24 cellular contexts compared by ENCODE assay signal in the genomic region with DNA sequence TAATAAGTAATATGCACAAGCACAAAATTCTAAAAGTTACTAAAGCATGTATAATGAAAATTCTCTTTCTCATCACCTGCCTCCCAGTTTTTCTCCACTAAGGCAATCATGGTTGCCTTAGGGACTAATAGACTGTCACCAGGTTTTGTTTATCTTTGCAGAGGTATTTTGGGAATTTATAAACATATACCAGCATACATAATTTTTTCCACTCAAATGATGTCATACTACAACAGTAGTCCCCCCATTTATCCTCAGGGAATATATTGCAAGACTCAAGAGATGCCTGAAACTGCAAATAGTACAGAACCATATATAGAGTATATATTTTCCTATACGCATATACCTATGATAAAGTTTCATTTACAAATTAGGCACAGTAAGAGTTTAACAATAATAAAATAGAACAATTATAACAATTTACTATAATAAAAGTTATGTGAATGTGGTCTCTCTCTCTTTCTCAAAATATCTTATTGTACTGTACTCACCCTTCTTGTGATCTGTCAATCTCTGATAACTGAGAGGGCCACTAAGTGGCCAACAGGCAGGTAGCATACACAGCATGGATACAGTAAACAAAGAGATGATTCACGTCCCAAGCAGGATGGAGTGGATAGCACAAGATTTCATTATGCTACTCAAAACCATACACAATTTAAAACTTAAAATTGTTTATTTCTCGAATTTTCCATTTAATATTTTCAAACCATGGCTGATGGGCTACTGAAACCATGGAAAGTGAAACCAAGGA. TPM values are rescaled to one million over a fixed set of nuclear protein-coding genes. Genes with fewer than 3 reads are reported as not detected.
DNase-seq lines count a peak whose midpoint lies in the region; TF ChIP-seq lines count a peak whose summit lies in the region.
"Had no signal": no experiment of that assay in that cellular context is flagged by ENCODE, and none has a peak within 500 bp of the region (broad histone marks: within the 10 kb centered on the region; RNA-seq: fewer than 3 reads in every experiment).

No MANE protein-coding gene starts in this region.

- H3K9me3 Mint-ChIP-seq in HFFc6: no peaks in the 10 kb centered on the region
- H3K9me3 Mint-ChIP-seq in endodermal cell: peaks cover 14% of the 10 kb centered on the region
- H3K9me3 Mint-ChIP-seq: activated naive CD8-positive, alpha-beta T cell treated with anti-CD3 and anti-CD28 coated beads, Interleukin-2, amount 10 ng/mL, durations not matched to agents 7 days and 5 days; effector memory CD8-positive, alpha-beta T cell had no signal

- no peaks in the 10 kb centered on the region for H3K27me3 ChIP-seq in adipocyte (replicated peaks; ENCODE audit: control insufficient read depth, insufficient read depth, low read length)
- no peaks in the 10 kb centered on the region for H3K27me3 ChIP-seq in endodermal cell (ENCODE audit: control insufficient read depth, insufficient read depth, low read length, poor library complexity, severe bottlenecking)
- H3K27me3 ChIP-seq: heart right ventricle, transverse colon had no signal

- H3K4me1 ChIP-seq in adipocyte (ENCODE audit: control insufficient read depth, insufficient read depth, low read length): no peaks in the 10 kb centered on the region
- H3K4me1 ChIP-seq in endodermal cell (ENCODE audit: control insufficient read depth, insufficient read depth, low read length): no peaks in the 10 kb centered on the region
- H3K4me1 ChIP-seq: Caco-2, transverse colon had no signal

- H3K9ac ChIP-seq in adipocyte (ENCODE audit: low read length) (no peak overlapping the region), endodermal cell (ENCODE audit: extremely low read depth, low read length, poor library complexity, severe bottlenecking) (no peak overlapping the region)

- H3K4me1 Mint-ChIP-seq in HFFc6 (ENCODE audit: low read depth): peaks cover 28% of the 10 kb centered on the region
- H3K4me1 Mint-ChIP-seq in endodermal cell: no peaks in the 10 kb centered on the region
- H3K4me1 Mint-ChIP-seq: GM23338 had no signal

- H3K36me3 ChIP-seq in adipocyte (ENCODE audit: control insufficient read depth, insufficient read depth, low read length, severe bottlenecking): peaks cover 3% of the 10 kb centered on the region
- H3K36me3 ChIP-seq in endodermal cell (ENCODE audit: control insufficient read depth, insufficient read depth, low read length): peaks cover 18% of the 10 kb centered on the region
- H3K36me3 ChIP-seq: transverse colon had no signal

- no peak for TF ChIP-seq CTCF in HFFc6 (IDR thresholded peaks at IDR 0.05)
- no peak for TF ChIP-seq CTCF in coronary artery (IDR thresholded peaks at IDR 0.05)
- no peak for TF ChIP-seq CTCF in endodermal cell (conservative IDR thresholded peaks at IDR 0.05)

- H3K4me3 Mint-ChIP-seq in HFFc6 (no peak overlapping the region), endodermal cell (no peak overlapping the region)
- H3K4me3 Mint-ChIP-seq: activated B cell treated with CpG ODN at 0.5 μM for 24 hours; activated CD4-positive, alpha-beta T cell treated with anti-CD3 and anti-CD28 coated beads, Interleukin-2, amount 10 ng/mL, durations not matched to agents 7 days and 5 days; activated naive CD8-positive, alpha-beta T cell treated with anti-CD3 and anti-CD28 coated beads, Interleukin-2, amount 10 ng/mL, durations not matched to agents 7 days and 5 days; effector memory CD8-positive, alpha-beta T cell; GM23338 had no signal

- DNase-seq in COR-L47 (lab: John Stamatoyannopoulos, UW) (peak; percentile 0), HFFc6 (no peak), adipocyte (ENCODE audit: low read depth) (peak; percentile 17), hepatic stellate cell (ENCODE audit: low spot score) (peak; percentile 14), NCI-H2171 (lab: John Stamatoyannopoulos, UW) (no peak), coronary artery (ENCODE audit: low spot score) (no peak), endodermal cell (no peak), HPDE6-E6E7 (ENCODE audit: extremely low spot score) (no peak)
- DNase-seq: activated B cell treated with CpG ODN at 0.5 μM for 24 hours; activated CD4-positive, alpha-beta T cell treated with anti-CD3 and anti-CD28 coated beads, Interleukin-2, amount 10 ng/mL, durations not matched to agents 7 days and 5 days; activated effector memory CD4-positive, alpha-beta T cell treated with anti-CD3 and anti-CD28 coated beads, Interleukin-2, amount 50 U/mL, for 16 hours; activated naive CD8-positive, alpha-beta T cell treated with anti-CD3 and anti-CD28 coated beads, Interleukin-2, amount 10 ng/mL, durations not matched to agents 7 days and 5 days; DMS79 treated with DMSO at 0.1 percent for 48 hours; effector memory CD8-positive, alpha-beta T cell; heart right ventricle; left colon; mammary epithelial cell; NCI-H510A; stimulated activated CD4-positive, alpha-beta T cell treated with anti-CD3 and anti-CD28 coated beads, Interleukin-4, amount 100 ng/mL, for 24 hours; transverse colon had no signal

- H3K27me3 Mint-ChIP-seq in HFFc6 (ENCODE audit: insufficient read depth): no peaks in the 10 kb centered on the region
- no peaks in the 10 kb centered on the region for H3K27me3 Mint-ChIP-seq in endodermal cell (ENCODE audit: insufficient read depth)
- H3K27me3 Mint-ChIP-seq: activated B cell treated with CpG ODN at 0.5 μM for 24 hours; activated CD4-positive, alpha-beta T cell treated with anti-CD3 and anti-CD28 coated beads, Interleukin-2, amount 10 ng/mL, durations not matched to agents 7 days and 5 days; activated naive CD8-positive, alpha-beta T cell treated with anti-CD3 and anti-CD28 coated beads, Interleukin-2, amount 10 ng/mL, durations not matched to agents 7 days and 5 days; effector memory CD8-positive, alpha-beta T cell had no signal

- no peak overlapping the region for H3K27ac ChIP-seq in coronary artery
- no peak overlapping the region for H3K27ac ChIP-seq in endodermal cell (ENCODE audit: low read depth, low read length)
- H3K27ac ChIP-seq: C4-2B, heart right ventricle, RWPE1, transverse colon had no signal

- no peak overlapping the region for H3K4me3 ChIP-seq in adipocyte (ENCODE audit: low read length)
- no peak overlapping the region for H3K4me3 ChIP-seq in coronary artery
- no peak overlapping the region for H3K4me3 ChIP-seq in endodermal cell (ENCODE audit: low read length)
- H3K4me3 ChIP-seq: GM23338, heart right ventricle, transverse colon had no signal

- H3K36me3 Mint-ChIP-seq in HFFc6 (ENCODE audit: low read depth) (peaks cover 12% of the 10 kb centered on the region), endodermal cell (ENCODE audit: low read depth) (peaks cover 40% of the 10 kb centered on the region)

- 98 to 100% methylated on average over 1 to 2 of the region's 3 CpGs for WGBS in endodermal cell (ENCODE audit: insufficient coverage in 1 of 2, insufficient read length in 1 of 2), 2 experiments

- H3K27ac Mint-ChIP-seq in HFFc6: 0 out of 2 replicates have a peak overlapping the region, but pooled peaks have one; percentile 26
- no peak overlapping the region for H3K27ac Mint-ChIP-seq in endodermal cell
- H3K27ac Mint-ChIP-seq: activated B cell treated with CpG ODN at 0.5 μM for 24 hours; activated CD4-positive, alpha-beta T cell treated with anti-CD3 and anti-CD28 coated beads, Interleukin-2, amount 10 ng/mL, durations not matched to agents 7 days and 5 days; activated naive CD8-positive, alpha-beta T cell treated with anti-CD3 and anti-CD28 coated beads, Interleukin-2, amount 10 ng/mL, durations not matched to agents 7 days and 5 days; GM23338 had no signal

- H3K9me3 ChIP-seq in adipocyte (ENCODE audit: control insufficient read depth, low read length): no peaks in the 10 kb centered on the region
- H3K9me3 ChIP-seq in endodermal cell (ENCODE audit: control insufficient read depth, low read length): peaks cover 12% of the 10 kb centered on the region
- H3K9me3 ChIP-seq: Caco-2, transverse colon had no signal

RNA-seq across cellular contexts. Expression of a gene that starts 19.7 kb away (rescaled TPM):
- total RNA-seq in HFFc6 (2021; fragmentation: NEBNext Ultra II Directional; extraction: Animal tissue kit (Norgen Biotek cat#: 25700)): 10 to 100 TPM in 5 of 6 experiments, 1 to 10 TPM in 1; 6.6 to 13.3 (median 12.9) TPM
- 10 to 100 TPM; 11.4 to 16.7 TPM for total RNA-seq in endodermal cell
- 12.8 TPM for polyA plus RNA-seq in endodermal cell (2013, experiment 1 of 2)
- 13.7 TPM for polyA plus RNA-seq in endodermal cell (2013, experiment 2 of 2)

Comparison
In these comparisons a context has a peak if more than half of its experiments do, and no peak if none do; other contexts are left out.
1. DNase-seq: peak in COR-L47 (single experiment), adipocyte (single experiment) and hepatic stellate cell (single experiment); none in HFFc6 (single experiment), NCI-H2171 (single experiment), coronary artery (single experiment), endodermal cell (single experiment) and HPDE6-E6E7 (single experiment).